ENCODE assay signal across 16 cellular contexts in the genomic region with DNA sequence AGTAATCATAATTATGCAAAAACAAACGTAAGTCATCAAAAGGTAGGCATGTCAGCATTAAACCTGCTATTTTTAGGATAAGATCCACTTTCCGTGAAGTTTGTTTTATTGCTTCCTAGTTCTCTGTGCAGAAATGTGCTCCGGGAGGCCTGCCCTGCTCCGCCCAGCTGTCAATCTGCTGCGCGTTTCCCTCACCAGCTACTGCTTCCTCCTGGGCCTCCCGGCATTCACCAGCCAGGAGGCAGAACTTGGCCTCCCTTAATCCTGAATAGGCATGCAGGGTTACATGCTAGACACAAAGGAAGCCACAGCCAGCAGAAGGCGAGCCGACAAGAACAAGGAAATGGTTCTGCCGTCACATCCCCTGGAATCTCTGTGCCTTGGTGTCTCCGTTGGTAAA.
DNase-seq lines count a peak whose midpoint lies in the region; ATAC-seq lines count a peak whose summit lies in the region.
"Had no signal": no experiment of that assay in that cellular context is flagged by ENCODE, and none has a peak within 500 bp of the region (broad histone marks: within the 10 kb centered on the region; RNA-seq: fewer than 3 reads in every experiment).

No MANE protein-coding gene starts in this region.

- H2AK5ac ChIP-seq in mesenchymal stem cell (ENCODE audit: low read length, severe bottlenecking), result no peak overlapping the region

- 88% methylated on average over 11 of the region's 11 CpGs for WGBS in mesenchymal stem cell

- H3K36me3 ChIP-seq in muscle layer of duodenum (ENCODE audit: control insufficient read depth in 1 of 2, insufficient read depth in 2 of 2, low read length in 2 of 2) (no peaks in the 10 kb centered on the region), mesenchymal stem cell (ENCODE audit: control insufficient read depth in 1 of 2, insufficient read depth in 2 of 2, low read depth in 1 of 2, low read length in 2 of 2) (no peaks in the 10 kb centered on the region)
- H3K36me3 ChIP-seq: cardiac muscle cell, sigmoid colon, uterus had no signal

- no peak overlapping the region for H3K4ac ChIP-seq in mesenchymal stem cell (ENCODE audit: low read depth in 1 of 2, low read length in 2 of 2)

- no peak overlapping the region for H4K91ac ChIP-seq in mesenchymal stem cell (ENCODE audit: low read length)

- H3K27me3 ChIP-seq in muscle layer of duodenum (ENCODE audit: low read depth, low read length), result no peaks in the 10 kb centered on the region
- H3K27me3 ChIP-seq in mesenchymal stem cell (ENCODE audit: control insufficient read depth in 1 of 2, insufficient read depth in 1 of 2, low read length in 2 of 2), result no peaks in the 10 kb centered on the region
- H3K27me3 ChIP-seq: cardiac muscle cell, sigmoid colon, uterus had no signal

- no peak overlapping the region for H3K4me2 ChIP-seq in mesenchymal stem cell (ENCODE audit: low read length, poor library complexity, severe bottlenecking)

- H3K23ac ChIP-seq in mesenchymal stem cell (ENCODE audit: low read length in 2 of 2), result no peak overlapping the region

- ATAC-seq in GM19035 (IDR thresholded peaks at IDR 0.05; ENCODE audit: unreplicated experiment), result no peak
- ATAC-seq: stimulated activated memory B cell treated with anti-CD40 and anti-IgM and Interleukin-4, amounts not matched to agents 10 μg/mL and 1 μg/mL and 100 μg/mL, for 72 hours had no signal

- no peak overlapping the region for H2BK15ac ChIP-seq in mesenchymal stem cell (ENCODE audit: low read depth, poor library complexity, severe bottlenecking)

- no peak overlapping the region for H2BK5ac ChIP-seq in mesenchymal stem cell (ENCODE audit: low read depth, low read length, poor library complexity, severe bottlenecking)

- peak overlapping the region; percentile 10 for H3K27ac ChIP-seq in muscle layer of duodenum (ENCODE audit: low read length)
- no peak overlapping the region for H3K27ac ChIP-seq in mesenchymal stem cell (ENCODE audit: low read length, poor library complexity, severe bottlenecking)
- H3K27ac ChIP-seq: cardiac muscle cell, sigmoid colon, uterus had no signal

- H3K4me3 ChIP-seq in muscle layer of duodenum (ENCODE audit: low read depth in 1 of 2, low read length in 2 of 2) (no peak overlapping the region), mesenchymal stem cell (ENCODE audit: insufficient read depth in 1 of 2, low read depth in 1 of 2, low read length in 2 of 2) (no peak overlapping the region)
- H3K4me3 ChIP-seq: cardiac muscle cell, sigmoid colon, uterus had no signal

- no peak overlapping the region for H4K8ac ChIP-seq in mesenchymal stem cell (ENCODE audit: low read length)

- no peak overlapping the region for H2AFZ ChIP-seq in mesenchymal stem cell (ENCODE audit: low read depth, low read length)

- H2BK12ac ChIP-seq in mesenchymal stem cell (ENCODE audit: low read length in 2 of 2), result no peak overlapping the region

- H3K9ac ChIP-seq in mesenchymal stem cell (ENCODE audit: low read length), result no peak overlapping the region

- no peak overlapping the region for H2BK120ac ChIP-seq in mesenchymal stem cell (ENCODE audit: low read depth, low read length)

- intact Hi-C loops in cardiac septum (cut with DNase I), result no loop called here

- DNase-seq in ELF-1 (ENCODE audit: low read depth, low spot score), result peak; percentile 23
- peak; percentile 98 for DNase-seq in SIG-M5 treated with dmso at 0.1 percent for 504 hours (lab: John Stamatoyannopoulos, UW; ENCODE audit: unreplicated experiment)
- peak; percentile 82 for DNase-seq in cardiac septum (ENCODE audit: low spot score)
- DNase-seq in mesenchymal stem cell, result no peak
- no peak for DNase-seq in ecto neural progenitor cell (ENCODE audit: low spot score)
- DNase-seq in NK-92 treated with Interleukin-12 subunit alpha and Interleukin-12 subunit beta, amount 100 ng/mL, for 24 hours (lab: John Stamatoyannopoulos, UW), result no peak
- DNase-seq: activated B cell treated with CpG ODN at 0.5 μM for 24 hours, MM.1S, NCI-H2171, sigmoid colon, SW 1271, uterus had no signal

- H3K4me1 ChIP-seq in muscle layer of duodenum (ENCODE audit: control insufficient read depth in 1 of 2, insufficient read depth in 2 of 2, low read length in 2 of 2) (no peaks in the 10 kb centered on the region), mesenchymal stem cell (ENCODE audit: control insufficient read depth, insufficient read depth, low read depth, low read length) (peaks cover 2% of the 10 kb centered on the region)
- H3K4me1 ChIP-seq: sigmoid colon, uterus had no signal

- H3K14ac ChIP-seq in mesenchymal stem cell (ENCODE audit: low read length in 2 of 2), result no peak overlapping the region

- H3K18ac ChIP-seq in mesenchymal stem cell (ENCODE audit: low read depth in 1 of 2, low read length in 2 of 2), result no peak overlapping the region

- no peaks in the 10 kb centered on the region for H3K9me3 ChIP-seq in muscle layer of duodenum (ENCODE audit: control insufficient read depth in 1 of 2, low read length in 2 of 2)
- H3K9me3 ChIP-seq in mesenchymal stem cell (ENCODE audit: control insufficient read depth, low read length), result no peaks in the 10 kb centered on the region
- H3K9me3 ChIP-seq: sigmoid colon, uterus had no signal

- H3K79me1 ChIP-seq in mesenchymal stem cell (replicated peaks; ENCODE audit: low read length, poor library complexity, severe bottlenecking), result no peaks in the 10 kb centered on the region

Comparison
In these comparisons a context has a peak if more than half of its experiments do, and no peak if none do; other contexts are left out.
1. DNase-seq: peak in ELF-1 (single experiment), SIG-M5 treated with dmso at 0.1 percent for 504 hours (single experiment) and cardiac septum (single experiment); none in mesenchymal stem cell (single experiment), ecto neural progenitor cell (single experiment) and NK-92 treated with Interleukin-12 subunit alpha and Interleukin-12 subunit beta, amount 100 ng/mL, for 24 hours (single experiment).